In genomic region chr12:125013816-125014442, GRCh38 we compare ENCODE assay signal across 1 cellular context.
TF ChIP-seq lines count a peak whose summit lies in the region.

No MANE protein-coding gene starts in this region.

TF ChIP-seq in GM23338, 12 proteins besides CTCF, POLR2A, EP300 and RAD21 (continued from another document):
- TF ChIP-seq EZH2phosphoT487 (IDR thresholded peaks at IDR 0.05; ENCODE audit: unreplicated experiment) = no peak
- no peak for TF ChIP-seq STAT1 (IDR thresholded peaks at IDR 0.05; ENCODE audit: unreplicated experiment)
- no peak for TF ChIP-seq ZNF331 (CRISPR knock-in tag; IDR thresholded peaks at IDR 0.05; ENCODE audit: low read depth)
- TF ChIP-seq ETS1 (IDR thresholded peaks at IDR 0.05) = no peak
- TF ChIP-seq REST (IDR thresholded peaks at IDR 0.05; ENCODE audit: unreplicated experiment) = no peak
- no peak for TF ChIP-seq CREB1 (CRISPR knock-in tag; IDR thresholded peaks at IDR 0.05; ENCODE audit: low read depth)
- TF ChIP-seq ZNF114 (CRISPR knock-in tag; IDR thresholded peaks at IDR 0.05) = no peak
- TF ChIP-seq EZH2 (IDR thresholded peaks at IDR 0.05; ENCODE audit: low read depth, unreplicated experiment) = no peak
- TF ChIP-seq ZNF462 (CRISPR knock-in tag; IDR thresholded peaks at IDR 0.05) = no peak
